8 cellular contexts compared by ENCODE assay signal in the genomic region with DNA sequence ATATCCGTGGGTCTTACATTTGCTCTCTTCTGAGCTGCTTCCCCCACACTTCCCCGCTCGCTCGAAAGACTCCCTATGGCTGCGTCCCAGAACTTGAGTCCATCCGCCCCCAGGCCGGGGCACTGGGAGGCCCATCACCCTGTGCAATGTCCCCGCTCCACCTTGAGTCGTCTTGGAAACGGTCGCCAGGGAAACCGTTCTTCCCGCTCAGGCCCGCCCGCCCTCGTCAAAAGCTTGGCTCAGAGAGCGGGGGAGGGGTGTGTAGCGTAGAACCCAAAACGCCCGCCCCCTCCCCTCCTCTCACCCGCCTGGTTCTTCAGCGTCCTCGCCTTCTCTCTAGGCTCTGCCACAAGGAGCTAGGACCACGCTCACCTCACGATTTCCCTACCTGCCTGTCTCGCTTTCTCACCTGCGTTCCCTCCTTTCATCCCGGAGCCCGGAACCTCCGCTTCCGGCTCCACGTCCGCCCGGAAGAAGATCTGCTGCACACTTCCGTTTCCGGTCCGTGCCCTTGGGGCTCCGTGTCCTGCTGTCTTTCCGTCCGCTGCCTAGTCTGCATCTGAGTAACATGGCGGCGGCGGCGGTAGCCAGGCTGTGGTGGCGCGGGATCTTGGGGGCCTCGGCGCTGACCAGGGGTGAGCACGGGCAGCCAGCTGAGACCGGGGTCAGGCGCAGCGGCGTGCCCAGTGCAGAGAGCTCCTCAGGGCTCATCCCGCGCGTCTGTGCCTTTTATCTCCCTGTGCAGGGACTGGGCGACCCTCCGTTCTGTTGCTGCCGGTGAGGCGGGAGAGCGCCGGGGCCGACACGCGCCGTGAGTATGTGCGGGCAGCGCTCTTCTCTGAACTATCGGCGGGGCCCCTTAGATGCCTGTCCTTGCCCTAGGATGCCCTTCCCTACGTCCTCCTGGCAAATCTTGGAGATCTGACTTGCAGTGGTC. TPM values are rescaled to one million over a fixed set of nuclear protein-coding genes. Genes with fewer than 3 reads are reported as not detected.
DNase-seq lines count a peak whose midpoint lies in the region; ATAC-seq and TF ChIP-seq lines count a peak whose summit lies in the region.

A gene (minus strand): TSS at position 447 of the 937 bp plus-strand sequence. CDS start 19 bp downstream, at position 428.
A gene (plus strand): TSS at position 551 of the 937 bp plus-strand sequence. CDS start 18 bp downstream, at position 569.

- peak within 1 kb of the TSS; percentile 83 for H3K4me3 ChIP-seq in kidney epithelial cell (ENCODE audit: low read depth, low read length)

- H3K27me3 ChIP-seq in kidney epithelial cell (ENCODE audit: control insufficient read depth, insufficient read depth, low read length) = no peaks in the 10 kb centered on the region

- DNase-seq in AML-193 (lab: John Stamatoyannopoulos, UW) (peak; percentile 69 to 73), NCI-H460 (ENCODE audit: extremely low read depth, low read depth) (peak; percentile 76), cerebellum (ENCODE audit: low spot score) (peak; percentile 92), kidney epithelial cell (ENCODE audit: low read depth) (peak; percentile 41)
- peak; percentile 91 for DNase-seq in activated CD4-positive, CD25-positive, alpha-beta regulatory T cell treated with anti-CD3 and anti-CD28 coated beads, Interleukin-2, amount 50 U/mL, for 72 hours
- peak; percentile 91 for DNase-seq in stimulated activated CD4-positive, alpha-beta T cell treated with anti-CD3 and anti-CD28 coated beads, Interleukin-15, amount 100 ng/mL, for 24 hours

- peak; percentile 95 for ATAC-seq in HG03432 (IDR thresholded peaks at IDR 0.05; ENCODE audit: unreplicated experiment)

- TF ChIP-seq POLR2A in GM19193 (IDR thresholded peaks at IDR 0.05; ENCODE audit: extremely low read depth, insufficient read depth, insufficient read length) = peak; percentile 87

- peaks cover 2% of the 10 kb centered on the region for H3K36me3 ChIP-seq in kidney epithelial cell (ENCODE audit: control insufficient read depth, insufficient read depth, low read length)

- TF ChIP-seq CTCF in kidney epithelial cell (IDR thresholded peaks at IDR 0.05; ENCODE audit: insufficient read depth, low read length, poor library complexity, severe bottlenecking) = no peak

RNA-seq across cellular contexts. Expression of the first gene that starts in this region (rescaled TPM):
- 10.2 and 10.9 TPM in 2 replicates for total RNA-seq in NCI-H460 (2014; rRNA removed; shearing (Covaris generic))
- 9.4 and 15.5 TPM in 2 replicates for polyA plus RNA-seq in NCI-H460 (2014; cell fraction: nucleus; rRNA removed)
- total RNA-seq in cerebellum (24.4 TPM), kidney epithelial cell (19.6 and 21.5 TPM in 2 replicates)

RNA-seq across cellular contexts. Expression of the second gene that starts in this region (rescaled TPM):
- 41.8 and 46.6 TPM in 2 replicates for total RNA-seq in NCI-H460 (2014; rRNA removed; shearing (Covaris generic))
- 105 and 178 TPM in 2 replicates for polyA plus RNA-seq in NCI-H460 (2014; cell fraction: nucleus; rRNA removed)
- 34.6 TPM for total RNA-seq in cerebellum
- total RNA-seq in kidney epithelial cell = 71.3 and 84.5 TPM in 2 replicates

Comparison
In these comparisons a context has a peak if more than half of its experiments do, and no peak if none do; other contexts are left out.
1. Peak in every context shown above with its lines: DNase-seq, ATAC-seq and H3K4me3 ChIP-seq.
2. DNase-seq: peak in every context shown above with its lines; median percentile 92 in cerebellum; 91 in activated CD4-positive, CD25-positive, alpha-beta regulatory T cell treated with anti-CD3 and anti-CD28 coated beads, Interleukin-2, amount 50 U/mL, for 72 hours; 91 in stimulated activated CD4-positive, alpha-beta T cell treated with anti-CD3 and anti-CD28 coated beads, Interleukin-15, amount 100 ng/mL, for 24 hours; 76 in NCI-H460; 71 in AML-193; 41 in kidney epithelial cell.